8 cellular contexts compared by ENCODE assay signal in the genomic region with DNA sequence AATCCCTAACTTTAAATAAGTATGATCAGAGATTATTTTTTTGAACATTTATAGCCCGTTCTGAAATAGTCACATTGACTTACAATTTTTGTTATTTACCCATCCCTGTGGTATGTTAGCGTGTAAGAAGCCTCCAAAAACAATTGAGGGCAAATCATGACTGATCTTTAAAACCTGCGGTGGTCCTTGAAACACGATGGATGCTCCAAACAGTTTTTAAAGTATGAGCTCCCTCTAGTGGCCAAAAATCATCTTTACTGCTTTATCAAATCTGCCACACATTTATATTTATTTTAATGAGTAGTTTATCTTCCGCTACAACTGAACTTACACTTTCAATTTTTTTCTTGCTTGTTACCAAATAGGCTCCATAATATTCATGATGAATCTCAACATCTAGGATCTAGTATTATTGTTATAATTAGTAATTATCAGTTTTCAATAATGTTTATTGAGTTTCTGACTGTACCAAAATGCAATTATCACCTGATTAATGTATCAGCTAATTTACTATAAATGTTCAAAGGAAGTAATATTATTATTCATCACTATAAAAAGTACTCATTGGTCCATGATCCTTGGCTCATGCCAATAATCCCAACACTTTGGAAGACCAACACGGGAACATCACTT. TPM values are rescaled to one million over a fixed set of nuclear protein-coding genes. Genes with fewer than 3 reads are reported as not detected.
DNase-seq lines count a peak whose midpoint lies in the region; ATAC-seq and TF ChIP-seq lines count a peak whose summit lies in the region.

No MANE protein-coding gene starts in this region.

- CTCF ChIA-PET in AG04450 (lab: Charles Lee), result interaction anchor here (0.7 to 3.0 kb wide), 18 partner anchors 8 to 1619 kb away, joined by 3 to 17 read pairs (median 4); no protein-coding TSS in a partner anchor
- CTCF ChIA-PET in MCF 10A (lab: Yijun Ruan, JAX), result interaction anchor here (0.6 to 4.1 kb wide), 36 partner anchors 9 to 1570 kb away, joined by 3 to 40 read pairs (median 3); no protein-coding TSS in a partner anchor

- BruUV-seq in MCF 10A (replicated peaks; lab: Mats Ljungman, UMichigan), result no TSS peak

- no peaks in the 10 kb centered on the region for H3K9me3 Mint-ChIP-seq in MCF 10A (ENCODE audit: unreplicated experiment)

- H3K27ac ChIP-seq in AG04450 (ENCODE audit: low read depth, low read length) (no peak overlapping the region), left lung (no peak overlapping the region), vagina (no peak overlapping the region)

- H3K4me3 ChIP-seq in AG04450 (ENCODE audit: low read depth, low read length), result no peak overlapping the region
- H3K4me3 ChIP-seq in left lung, result no peak overlapping the region
- no peak overlapping the region for H3K4me3 ChIP-seq in vagina

- H3K27me3 Mint-ChIP-seq in MCF 10A (ENCODE audit: insufficient read depth, unreplicated experiment), result no peaks in the 10 kb centered on the region

- no peak overlapping the region for H3K4me3 Mint-ChIP-seq in MCF 10A (ENCODE audit: unreplicated experiment)

- DNase-seq in AG04450 (ENCODE audit: low read depth, low spot score) (peak; percentile 63), GM13977 (ENCODE audit: low spot score) (peak; percentile 63), HS-5 (ENCODE audit: low read depth) (peak; percentile 55), NCI-H748 (lab: John Stamatoyannopoulos, UW; ENCODE audit: unreplicated experiment) (peak; percentile 78), MCF 10A (ENCODE audit: unreplicated experiment) (peak; percentile 61), left lung (no peak), vagina (ENCODE audit: extremely low spot score in 2 of 2) (no peak)

- H3K9me3 ChIP-seq in AG04450 (ENCODE audit: control insufficient read depth, insufficient read depth, low read length) (peaks cover 3% of the 10 kb centered on the region; the same call in 1 of the 2 replicates), left lung (no peaks in the 10 kb centered on the region), vagina (no peaks in the 10 kb centered on the region)

- ATAC-seq in left lung (peak; percentile 49), HG03108 (IDR thresholded peaks at IDR 0.05; ENCODE audit: unreplicated experiment) (no peak)

- TF ChIP-seq CTCF in AG04450 (IDR thresholded peaks at IDR 0.05; ENCODE audit: low read depth, low read length), result peak; percentile 58
- TF ChIP-seq CTCF in GM13977 (IDR thresholded peaks at IDR 0.05; ENCODE audit: extremely low read depth, insufficient read depth, missing control alignments), result peak; percentile 58
- TF ChIP-seq CTCF in MCF 10A (IDR thresholded peaks at IDR 0.05; ENCODE audit: unreplicated experiment), result peak; percentile 53
- peak; percentile 68 to 71 for TF ChIP-seq CTCF in left lung (IDR thresholded peaks at IDR 0.05)
- TF ChIP-seq CTCF in vagina (IDR thresholded peaks at IDR 0.05), result peak; percentile 64 to 72 (median 64)

- H3K36me3 Mint-ChIP-seq in MCF 10A (ENCODE audit: insufficient read depth, unreplicated experiment), result no peaks in the 10 kb centered on the region

- TF ChIP-seq POLR2A in vagina (IDR thresholded peaks at IDR 0.05), result no peak

- POLR2A ChIA-PET in AG04450 (lab: Yijun Ruan, JAX), result no interaction called here
- POLR2A ChIA-PET in MCF 10A (lab: Yijun Ruan, JAX), result interaction anchor here (0.9 kb wide), 1 partner anchor 30 kb away, joined by 4 read pairs; no protein-coding TSS in a partner anchor

- no peaks in the 10 kb centered on the region for H3K4me1 Mint-ChIP-seq in MCF 10A (ENCODE audit: insufficient read depth, unreplicated experiment)

- no peak overlapping the region for H3K27ac Mint-ChIP-seq in MCF 10A (ENCODE audit: low read depth, unreplicated experiment)

- no peaks in the 10 kb centered on the region for H3K36me3 ChIP-seq in left lung
- H3K36me3 ChIP-seq in vagina, result no peaks in the 10 kb centered on the region

- no peaks in the 10 kb centered on the region for H3K27me3 ChIP-seq in AG04450 (ENCODE audit: control insufficient read depth, insufficient read depth, low read length)
- no peaks in the 10 kb centered on the region for H3K27me3 ChIP-seq in left lung
- H3K27me3 ChIP-seq in vagina, result no peaks in the 10 kb centered on the region

- intact Hi-C loops in MCF 10A (cut with micrococcal nuclease), result loop anchor here (1.0 kb wide), 2 partner anchors 1129 to 1729 kb away; no protein-coding TSS in a partner anchor
- intact Hi-C loops in left lung (cut with DNase I), result loop anchor here in 1 of 2 donors (10.0 kb wide), 1 partner anchor 605 kb away; no protein-coding TSS in a partner anchor
- intact Hi-C loops in vagina (cut with DNase I), result no loop called here

- H3K4me1 ChIP-seq in left lung (peaks cover 0 to 10% of the 10 kb centered on the region in 2 donors), vagina (peaks cover under 1% of the 10 kb centered on the region)

- in situ Hi-C loops in GM13977 (cut with MboI; ENCODE audit: low pct_unique_long_range_greater_than_20kb, low sequenced_read_pairs, unreplicated experiment), result loop anchor here (10.0 to 25.0 kb wide), 2 partner anchors 1125 to 1722 kb away; no protein-coding TSS in a partner anchor

RNA-seq across cellular contexts. Expression of gene MARCKS, which starts 52.2 kb away (rescaled TPM):
- 81.3 and 127 TPM in 2 replicates for polyA plus RNA-seq in AG04450 (2011; rRNA removed)
- polyA minus RNA-seq in AG04450 (2011; rRNA and poly(A)+ RNA removed), result 29.2 and 56.8 TPM in 2 replicates
- 39.3 and 59.9 TPM in 2 replicates for total RNA-seq in MCF 10A (2022)
- 100 to 1,000 TPM; 102 to 118 TPM for total RNA-seq in left lung
- total RNA-seq in vagina, result 46.4 TPM

Comparison
In these comparisons a context has a peak if more than half of its experiments do, and no peak if none do; other contexts are left out.
1. DNase-seq: peak in AG04450 (single experiment), GM13977 (single experiment), HS-5 (single experiment), NCI-H748 (single experiment) and MCF 10A (single experiment); none in left lung (0 of 2) and vagina (0 of 2).
2. Peak in every context shown above with its lines, with median percentiles within 50 percentile points of each other: CTCF ChIP-seq.